ENCODE assay signal across 12 cellular contexts in genomic region chr3:183100376-183100775, GRCh38. TPM values are rescaled to one million over a fixed set of nuclear protein-coding genes. Genes with fewer than 3 reads are reported as not detected.
DNase-seq lines count a peak whose midpoint lies in the region; ATAC-seq and TF ChIP-seq lines count a peak whose summit lies in the region.
"Had no signal": no experiment of that assay in that cellular context is flagged by ENCODE, and none has a peak within 500 bp of the region (broad histone marks: within the 10 kb centered on the region; RNA-seq: fewer than 3 reads in every experiment).

No MANE protein-coding gene starts in this region.

- TF ChIP-seq CTCF in type B pancreatic cell (conservative IDR thresholded peaks at IDR 0.05), result no peak
- TF ChIP-seq CTCF in GM13976 (IDR thresholded peaks at IDR 0.05; ENCODE audit: borderline replicate concordance, control extremely low read depth, extremely low read depth, insufficient read depth, missing control alignments), result no peak

- peak overlapping the region; percentile 4 for H3K4me3 Mint-ChIP-seq in activated naive CD8-positive, alpha-beta T cell
- no peak overlapping the region for H3K4me3 Mint-ChIP-seq in activated naive CD8-positive, alpha-beta T cell treated with anti-CD3 and anti-CD28 coated beads for 36 hours
- H3K4me3 Mint-ChIP-seq in activated naive CD8-positive, alpha-beta T cell treated with anti-CD3 and anti-CD28 coated beads, Interleukin-2, amount 10 ng/mL, durations not matched to agents 7 days and 5 days, result peak overlapping the region; percentile 32
- peak overlapping the region; percentile 52 for H3K4me3 Mint-ChIP-seq in type B pancreatic cell

- peaks cover 9% of the 10 kb centered on the region for H3K36me3 Mint-ChIP-seq in activated naive CD8-positive, alpha-beta T cell
- H3K36me3 Mint-ChIP-seq in activated naive CD8-positive, alpha-beta T cell treated with anti-CD3 and anti-CD28 coated beads for 36 hours, result peaks cover 14% of the 10 kb centered on the region
- peaks cover 17% of the 10 kb centered on the region for H3K36me3 Mint-ChIP-seq in activated naive CD8-positive, alpha-beta T cell treated with anti-CD3 and anti-CD28 coated beads, Interleukin-2, amount 10 ng/mL, durations not matched to agents 7 days and 5 days
- H3K36me3 Mint-ChIP-seq in type B pancreatic cell, result peaks cover 9% of the 10 kb centered on the region

- in situ Hi-C loops in GM13976 (cut with MboI; ENCODE audit: low sequenced_read_pairs, unreplicated experiment), result loop anchor here (25.0 kb wide), 1 partner anchor 388 kb away; no protein-coding TSS in a partner anchor

- POLR2A ChIA-PET in activated naive CD8-positive, alpha-beta T cell treated with anti-CD3 and anti-CD28 coated beads, Interleukin-2, amount 10 ng/mL, durations not matched to agents 7 days and 5 days (lab: Charles Lee), result interaction anchor here (1.0 to 2.4 kb wide), 3 partner anchors 121 to 328 kb away, joined by 4 to 8 read pairs (median 4); partner anchors contain the start of gene MCF2L2

- H3K27ac Mint-ChIP-seq in activated naive CD8-positive, alpha-beta T cell, result peak overlapping the region; percentile 81
- H3K27ac Mint-ChIP-seq in activated naive CD8-positive, alpha-beta T cell treated with anti-CD3 and anti-CD28 coated beads for 36 hours, result no peak overlapping the region
- H3K27ac Mint-ChIP-seq in activated naive CD8-positive, alpha-beta T cell treated with anti-CD3 and anti-CD28 coated beads, Interleukin-2, amount 10 ng/mL, durations not matched to agents 7 days and 5 days, result peak overlapping the region; percentile 93
- H3K27ac Mint-ChIP-seq in type B pancreatic cell, result peak overlapping the region; percentile 96

- H3K27me3 Mint-ChIP-seq in activated naive CD8-positive, alpha-beta T cell, result no peaks in the 10 kb centered on the region
- no peaks in the 10 kb centered on the region for H3K27me3 Mint-ChIP-seq in activated naive CD8-positive, alpha-beta T cell treated with anti-CD3 and anti-CD28 coated beads for 36 hours
- peaks cover under 1% of the 10 kb centered on the region for H3K27me3 Mint-ChIP-seq in activated naive CD8-positive, alpha-beta T cell treated with anti-CD3 and anti-CD28 coated beads, Interleukin-2, amount 10 ng/mL, durations not matched to agents 7 days and 5 days
- H3K27me3 Mint-ChIP-seq in type B pancreatic cell, result no peaks in the 10 kb centered on the region

- H3K9me3 Mint-ChIP-seq in activated naive CD8-positive, alpha-beta T cell (ENCODE audit: low read depth), result no peaks in the 10 kb centered on the region
- no peaks in the 10 kb centered on the region for H3K9me3 Mint-ChIP-seq in activated naive CD8-positive, alpha-beta T cell treated with anti-CD3 and anti-CD28 coated beads for 36 hours
- no peaks in the 10 kb centered on the region for H3K9me3 Mint-ChIP-seq in activated naive CD8-positive, alpha-beta T cell treated with anti-CD3 and anti-CD28 coated beads, Interleukin-2, amount 10 ng/mL, durations not matched to agents 7 days and 5 days
- H3K9me3 Mint-ChIP-seq in type B pancreatic cell, result no peaks in the 10 kb centered on the region

- H3K4me1 Mint-ChIP-seq in activated naive CD8-positive, alpha-beta T cell (ENCODE audit: low read depth), result peaks cover 32% of the 10 kb centered on the region
- peaks cover 25% of the 10 kb centered on the region for H3K4me1 Mint-ChIP-seq in activated naive CD8-positive, alpha-beta T cell treated with anti-CD3 and anti-CD28 coated beads for 36 hours
- H3K4me1 Mint-ChIP-seq in activated naive CD8-positive, alpha-beta T cell treated with anti-CD3 and anti-CD28 coated beads, Interleukin-2, amount 10 ng/mL, durations not matched to agents 7 days and 5 days, result peaks cover 26% of the 10 kb centered on the region
- H3K4me1 Mint-ChIP-seq in type B pancreatic cell (ENCODE audit: unreplicated experiment), result peaks cover 21% of the 10 kb centered on the region

- no peak for DNase-seq in activated naive CD8-positive, alpha-beta T cell treated with anti-CD3 and anti-CD28 coated beads for 36 hours
- no peak for DNase-seq in activated naive CD8-positive, alpha-beta T cell treated with anti-CD3 and anti-CD28 coated beads, Interleukin-2, amount 10 ng/mL, durations not matched to agents 7 days and 5 days
- DNase-seq in medulla oblongata (ENCODE audit: extremely low spot score) (peak; percentile 9), type B pancreatic cell (ENCODE audit: extremely low spot score, unreplicated experiment) (no peak), GM13976 (ENCODE audit: low spot score) (no peak), NCI-H1417 (lab: John Stamatoyannopoulos, UW) (no peak)
- DNase-seq in central memory CD4-positive, alpha-beta T cell, result no peak
- DNase-seq: activated T-cell treated with anti-CD3 and anti-CD28 coated beads, Interleukin-2, amount 50 U/mL, for 48 hours; nucleus accumbens; Right ventricle myocardium superior; stimulated activated CD8-positive, alpha-beta memory T cell treated with anti-CD3 and anti-CD28 coated beads, Interleukin-4, amount 100 ng/mL, for 48 hours had no signal

- ATAC-seq in activated naive CD8-positive, alpha-beta T cell treated with anti-CD3 and anti-CD28 coated beads, Interleukin-2, amount 10 ng/mL, durations not matched to agents 7 days and 5 days (ENCODE audit: low read depth), result no peak

RNA-seq across cellular contexts. Expression of gene MCCC1, which starts 1.1 kb away (rescaled TPM):
- total RNA-seq in activated naive CD8-positive, alpha-beta T cell treated with anti-CD3 and anti-CD28 coated beads for 36 hours, result 10 to 100 TPM; 32.2 to 38.3 TPM
- 10 to 100 TPM; 31.2 to 38.0 TPM for total RNA-seq in activated naive CD8-positive, alpha-beta T cell treated with anti-CD3 and anti-CD28 coated beads, Interleukin-2, amount 10 ng/mL, durations not matched to agents 7 days and 5 days
- 40.9 and 58.1 TPM in 2 replicates for total RNA-seq in type B pancreatic cell (ENCODE audit: low replicate concordance)
